12 cellular contexts compared by ENCODE assay signal in genomic region chr6:20681243-20681684, GRCh38.
DNase-seq lines count a peak whose midpoint lies in the region; ATAC-seq, FAIRE-seq and TF ChIP-seq lines count a peak whose summit lies in the region.
"Had no signal": no experiment of that assay in that cellular context is flagged by ENCODE, and none has a peak within 500 bp of the region (broad histone marks: within the 10 kb centered on the region; RNA-seq: fewer than 3 reads in every experiment).

No MANE protein-coding gene starts in this region.

- no peaks in the 10 kb centered on the region for H4K20me1 ChIP-seq in endothelial cell of umbilical vein (replicated peaks; ENCODE audit: control insufficient read depth, extremely low read depth, insufficient read depth, low read length)

- H3K9ac ChIP-seq in endothelial cell of umbilical vein (replicated peaks; ENCODE audit: extremely low read depth, insufficient read depth, low read length), result no peak overlapping the region

- TF ChIP-seq POLR2A in GM18505 (IDR thresholded peaks at IDR 0.05; ENCODE audit: borderline replicate concordance, extremely low read depth, insufficient read depth, insufficient read length), result no peak
- no peak for TF ChIP-seq POLR2A in endothelial cell of umbilical vein (IDR thresholded peaks at IDR 0.05; ENCODE audit: low read depth, low read length)

- no peak for FAIRE-seq in endothelial cell of umbilical vein (lab: Jason Lieb, UNC)

- BruUV-seq in endothelial cell of umbilical vein (replicated peaks; lab: Mats Ljungman, UMichigan), result no TSS peak

- peak overlapping the region; percentile 64 for H3K4me2 ChIP-seq in endothelial cell of umbilical vein (ENCODE audit: insufficient read depth, low read length)

- no peak for TF ChIP-seq CTCF in endothelial cell of umbilical vein (IDR thresholded peaks at IDR 0.05; ENCODE audit: extremely low read depth in 1 of 2, insufficient read depth in 1 of 2, low read depth in 1 of 2, low read length in 2 of 2)

- H3K79me2 ChIP-seq in endothelial cell of umbilical vein (ENCODE audit: control insufficient read depth, insufficient read depth, low read length), result peaks cover 5% of the 10 kb centered on the region

- H3K27ac ChIP-seq in endothelial cell of umbilical vein (ENCODE audit: insufficient read depth, low read depth, low read length), result no peak overlapping the region
- H3K27ac ChIP-seq in aorta (ENCODE audit: low read depth in 1 of 2, low read length in 2 of 2), result no peak overlapping the region
- H3K27ac ChIP-seq: colonic mucosa, transverse colon had no signal

- intact Hi-C loops in endothelial cell of umbilical vein (cut with micrococcal nuclease) (no loop called here), aorta (cut with DNase I) (no loop called here)

- ATAC-seq in GM18505 (IDR thresholded peaks at IDR 0.05; ENCODE audit: unreplicated experiment), result peak; percentile 44
- ATAC-seq in GM21515 (IDR thresholded peaks at IDR 0.05; ENCODE audit: unreplicated experiment), result peak; percentile 27
- peak; percentile 50 for ATAC-seq in HG03432 (IDR thresholded peaks at IDR 0.05; ENCODE audit: unreplicated experiment)
- ATAC-seq in aorta (ENCODE audit: low FRiP score), result no peak
- ATAC-seq in HG03439 (IDR thresholded peaks at IDR 0.05; ENCODE audit: unreplicated experiment), result no peak
- ATAC-seq: naive thymus-derived CD4-positive, alpha-beta T cell had no signal

- DNase-seq in endothelial cell of umbilical vein (ENCODE audit: low read depth, low spot score), result no peak
- no peak for DNase-seq in aorta
- DNase-seq in iPS-NIHi7 (ENCODE audit: extremely low spot score), result no peak
- no peak for DNase-seq in Ammon's horn (ENCODE audit: low spot score)
- DNase-seq: colonic mucosa; naive thymus-derived CD4-positive, alpha-beta T cell; NCI-H2081; transverse colon had no signal

- H3K4me3 ChIP-seq in endothelial cell of umbilical vein (replicated peaks in 1 of 3; ENCODE audit: insufficient read depth in 1 of 3, low read depth in 1 of 3, low read length in 3 of 3), result no peak overlapping the region
- no peak overlapping the region for H3K4me3 ChIP-seq in aorta (ENCODE audit: low read length in 2 of 2)
- H3K4me3 ChIP-seq: colonic mucosa, transverse colon had no signal

- no peaks in the 10 kb centered on the region for H3K9me3 ChIP-seq in endothelial cell of umbilical vein (replicated peaks; ENCODE audit: control insufficient read depth, insufficient read depth, low read length)
- no peaks in the 10 kb centered on the region for H3K9me3 ChIP-seq in aorta (ENCODE audit: control insufficient read depth, low read length)
- H3K9me3 ChIP-seq: colonic mucosa, transverse colon had no signal

- no peaks in the 10 kb centered on the region for H3K9me1 ChIP-seq in endothelial cell of umbilical vein (replicated peaks; ENCODE audit: control insufficient read depth, extremely low read depth, insufficient read depth, low read length)

- H3K36me3 ChIP-seq in endothelial cell of umbilical vein (ENCODE audit: control insufficient read depth in 2 of 2, extremely low read depth in 1 of 2, insufficient read depth in 2 of 2, low read length in 2 of 2), result no peaks in the 10 kb centered on the region
- H3K36me3 ChIP-seq in aorta (ENCODE audit: control insufficient read depth in 1 of 2, insufficient read depth in 2 of 2, low read length in 1 of 2), result no peaks in the 10 kb centered on the region
- H3K36me3 ChIP-seq: colonic mucosa, transverse colon had no signal

- dilution Hi-C loops in endothelial cell of umbilical vein (cut with MboI; ENCODE audit: extremely low pct_ligation_motif_present, low sequenced_read_pairs), result no loop called here

- H3K27me3 ChIP-seq in endothelial cell of umbilical vein (ENCODE audit: control insufficient read depth in 2 of 2, insufficient read depth in 2 of 2, low read length in 2 of 2), result no peaks in the 10 kb centered on the region
- no peaks in the 10 kb centered on the region for H3K27me3 ChIP-seq in aorta (ENCODE audit: control insufficient read depth in 1 of 2, insufficient read depth in 2 of 2, low read length in 1 of 2)
- H3K27me3 ChIP-seq: colonic mucosa, transverse colon had no signal

- H3K4me1 ChIP-seq in endothelial cell of umbilical vein (ENCODE audit: control insufficient read depth, extremely low read depth, insufficient read depth, low read length), result peaks cover 10% of the 10 kb centered on the region
- H3K4me1 ChIP-seq in aorta (ENCODE audit: control insufficient read depth in 1 of 2, insufficient read depth in 2 of 2, low read length in 2 of 2), result no peaks in the 10 kb centered on the region
- H3K4me1 ChIP-seq: colonic mucosa had no signal

- H2AFZ ChIP-seq in endothelial cell of umbilical vein (ENCODE audit: low read depth, low read length), result no peak overlapping the region

- POLR2A ChIA-PET in endothelial cell of umbilical vein (lab: Charles Lee), result no interaction called here

- CTCF ChIA-PET in endothelial cell of umbilical vein (lab: Charles Lee), result interaction anchor here (1.0 to 1.5 kb wide), 4 partner anchors 8 to 907 kb away, joined by 3 to 4 read pairs (median 3); no protein-coding TSS in a partner anchor

TF ChIP-seq in endothelial cell of umbilical vein, 7 proteins besides CTCF, POLR2A, EP300 and RAD21:
- TF ChIP-seq MAX (IDR thresholded peaks at IDR 0.05; ENCODE audit: insufficient read depth, insufficient read length) (no peak), EZH2 (IDR thresholded peaks at IDR 0.05; ENCODE audit: borderline replicate concordance, low read depth, low read length, severe bottlenecking) (no peak), GATA2 (IDR thresholded peaks at IDR 0.05; ENCODE audit: insufficient read depth, insufficient read length, low read depth, low read length) (no peak), MYC (IDR thresholded peaks at IDR 0.05; ENCODE audit: low read depth, low read length) (no peak), JUN (IDR thresholded peaks at IDR 0.05; ENCODE audit: borderline replicate concordance, insufficient read depth, insufficient read length, low read depth) (no peak), POLR2AphosphoS5 (IDR thresholded peaks at IDR 0.05; ENCODE audit: insufficient read depth, low read depth, low read length) (no peak), FOS (IDR thresholded peaks at IDR 0.05; ENCODE audit: borderline replicate concordance, insufficient read depth, low read length) (no peak)

Comparison
In these comparisons a context has a peak if more than half of its experiments do, and no peak if none do; other contexts are left out.
1. ATAC-seq: peak in GM18505 (single experiment), GM21515 (single experiment) and HG03432 (single experiment); none in aorta (single experiment) and HG03439 (single experiment).